Comparison of ENCODE assay signal across 8 cellular contexts in genomic region chr1:30779294-30780071, GRCh38. TPM values are rescaled to one million over a fixed set of nuclear protein-coding genes. Genes with fewer than 3 reads are reported as not detected.
DNase-seq lines count a peak whose midpoint lies in the region; ATAC-seq, FAIRE-seq and TF ChIP-seq lines count a peak whose summit lies in the region.

No MANE protein-coding gene starts in this region.

- no TSS peak for BruUV-seq in OCI-LY7 (replicated peaks; lab: Mats Ljungman, UMichigan)

- no peaks in the 10 kb centered on the region for H4K20me1 ChIP-seq in OCI-LY7 (ENCODE audit: insufficient read depth, low read length)

- POLR2A ChIA-PET in OCI-LY7 (lab: Charles Lee) = interaction anchor here (0.6 to 2.1 kb wide), 11 partner anchors 11 to 169 kb away, joined by 3 to 9 read pairs (median 4); no protein-coding TSS in a partner anchor

- H3K4me1 Mint-ChIP-seq in natural killer cell treated with Interleukin-12 subunit alpha and Interleukin-12 subunit beta and Interleukin-15 and Interleukin-18, amount 100 ng/mL, for 72 hours (ENCODE audit: low read depth in 2 of 2) = peaks cover 0 to 12% of the 10 kb centered on the region in 2 donors

- no peak overlapping the region for H2AFZ ChIP-seq in OCI-LY7 (ENCODE audit: low read length)

- intact Hi-C loops in OCI-LY7 (cut with micrococcal nuclease; ENCODE audit: unreplicated experiment) (loop anchor here (1.0 to 5.0 kb wide), 4 partner anchors 25 to 148 kb away; no protein-coding TSS in a partner anchor), esophagus muscularis mucosa (cut with DNase I) (loop anchor here (1.0 to 10.0 kb wide), 3 partner anchors 60 to 1545 kb away; partner anchors contain the start of genes MECR and PTPRU)

- no peaks in the 10 kb centered on the region for H3K27me3 Mint-ChIP-seq in natural killer cell treated with Interleukin-12 subunit alpha and Interleukin-12 subunit beta and Interleukin-15 and Interleukin-18, amount 100 ng/mL, for 72 hours

- no peak overlapping the region for H3K27ac Mint-ChIP-seq in natural killer cell treated with Interleukin-12 subunit alpha and Interleukin-12 subunit beta and Interleukin-15 and Interleukin-18, amount 100 ng/mL, for 72 hours

- no peak for TF ChIP-seq EP300 in esophagus muscularis mucosa (IDR thresholded peaks at IDR 0.05)

- H3K9me2 ChIP-seq in OCI-LY7 (ENCODE audit: insufficient read depth, low read length) = no peaks in the 10 kb centered on the region

- no peaks in the 10 kb centered on the region for H3K79me2 ChIP-seq in OCI-LY7 (ENCODE audit: insufficient read depth, low read depth, low read length)

- TF ChIP-seq POLR2A in GM12891 (IDR thresholded peaks at IDR 0.05; ENCODE audit: low read depth, low read length) = no peak
- TF ChIP-seq POLR2A in esophagus muscularis mucosa (IDR thresholded peaks at IDR 0.05; ENCODE audit: low read depth) = no peak

- H3K9me3 ChIP-seq in OCI-LY7 (ENCODE audit: low read length) = no peaks in the 10 kb centered on the region
- no peaks in the 10 kb centered on the region for H3K9me3 ChIP-seq in esophagus muscularis mucosa

- no peak overlapping the region for H3K4me3 ChIP-seq in OCI-LY7 (ENCODE audit: low read depth, low read length, poor library complexity, severe bottlenecking)
- no peak overlapping the region for H3K4me3 ChIP-seq in esophagus muscularis mucosa

- H3K4me2 ChIP-seq in OCI-LY7 (ENCODE audit: low read length) = 0 out of 2 replicates have a peak overlapping the region, but pooled peaks have one; percentile 12

- WGBS in esophagus muscularis mucosa = 34% methylated on average over 8 of the region's 12 CpGs

- DNase-seq in 8988T (peak; percentile 63), GM12891 (ENCODE audit: insufficient read length, low spot score) (peak; percentile 82), HPDE6-E6E7 (ENCODE audit: extremely low spot score) (peak; percentile 64), OCI-LY7 (ENCODE audit: low spot score) (peak; percentile 86), activated T-cell treated with anti-CD3 and anti-CD28 coated beads for 4 hours (peak; percentile 95), esophagus muscularis mucosa (ENCODE audit: extremely low spot score) (peak; percentile 97)
- peak; percentile 89 for DNase-seq in natural killer cell treated with Interleukin-12 subunit alpha and Interleukin-12 subunit beta and Interleukin-15 and Interleukin-18, amount 100 ng/mL, for 72 hours (ENCODE audit: low spot score)
- DNase-seq in stimulated activated naive CD4-positive, alpha-beta T cell treated with Interleukin-2 at 50 U/mL for 16 hours (lab: John Stamatoyannopoulos, UW) = peak; percentile 85

- peak; percentile 82 for FAIRE-seq in GM12891 (lab: Jason Lieb, UNC)

- H3K27ac ChIP-seq in OCI-LY7 (ENCODE audit: low read depth, low read length, poor library complexity, severe bottlenecking) (no peak overlapping the region), esophagus muscularis mucosa (replicated peaks in 1 of 4) (no peak overlapping the region)

- CTCF ChIA-PET in OCI-LY7 (lab: Charles Lee; ENCODE audit: unreplicated experiment) = interaction anchor here (0.6 to 2.9 kb wide), 8 partner anchors 18 to 106 kb away, joined by 3 to 61 read pairs (median 4); partner anchors contain the start of gene LAPTM5

- H3K4me1 ChIP-seq in OCI-LY7 (ENCODE audit: insufficient read depth, low read length, poor library complexity, severe bottlenecking) = peaks cover 12% of the 10 kb centered on the region
- H3K4me1 ChIP-seq in esophagus muscularis mucosa = peaks cover 6 to 22% (median 11%) of the 10 kb centered on the region in 4 donors

- ATAC-seq in natural killer cell treated with Interleukin-12 subunit alpha and Interleukin-12 subunit beta and Interleukin-15 and Interleukin-18, amount 100 ng/mL, for 72 hours = peak; percentile 80

- no peak overlapping the region for H3K4me3 Mint-ChIP-seq in natural killer cell treated with Interleukin-12 subunit alpha and Interleukin-12 subunit beta and Interleukin-15 and Interleukin-18, amount 100 ng/mL, for 72 hours

- H3K9me3 Mint-ChIP-seq in natural killer cell treated with Interleukin-12 subunit alpha and Interleukin-12 subunit beta and Interleukin-15 and Interleukin-18, amount 100 ng/mL, for 72 hours = no peaks in the 10 kb centered on the region

- TF ChIP-seq CTCF in OCI-LY7 (conservative IDR thresholded peaks at IDR 0.05; ENCODE audit: low read length) = peak; percentile 97
- TF ChIP-seq CTCF in esophagus muscularis mucosa (IDR thresholded peaks at IDR 0.05) = peak; percentile 96 to 100 (median 97)

- no peaks in the 10 kb centered on the region for H3K36me3 ChIP-seq in OCI-LY7 (ENCODE audit: insufficient read depth, low read length)
- H3K36me3 ChIP-seq in esophagus muscularis mucosa = no peaks in the 10 kb centered on the region

- H3K27me3 ChIP-seq in esophagus muscularis mucosa = peaks cover 0 to 8% (median 0%) of the 10 kb centered on the region in 4 donors

- no peaks in the 10 kb centered on the region for H3K36me3 Mint-ChIP-seq in natural killer cell treated with Interleukin-12 subunit alpha and Interleukin-12 subunit beta and Interleukin-15 and Interleukin-18, amount 100 ng/mL, for 72 hours

TF ChIP-seq in GM12891, 5 proteins besides CTCF, POLR2A, EP300 and RAD21:
- no peak for TF ChIP-seq TAF1 (IDR thresholded peaks at IDR 0.05; ENCODE audit: low read depth, low read length)
- no peak for TF ChIP-seq POU2F2 (IDR thresholded peaks at IDR 0.05; ENCODE audit: low read depth, low read length)
- no peak for TF ChIP-seq POLR2AphosphoS5 (IDR thresholded peaks at IDR 0.05; ENCODE audit: low read depth, low read length)
- TF ChIP-seq PAX5 (IDR thresholded peaks at IDR 0.05; ENCODE audit: insufficient read depth, low read length, severe bottlenecking) = no peak
- TF ChIP-seq SPI1 (IDR thresholded peaks at IDR 0.05; ENCODE audit: low read depth, low read length) = no peak

RNA-seq across cellular contexts. Expression of gene LAPTM5, which starts 21.9 kb away (rescaled TPM):
- 479 TPM for polyA plus RNA-seq in GM12891 (2012; ENCODE audit: low read depth, missing spikeins)
- total RNA-seq in OCI-LY7 (2014; rRNA removed; shearing (Covaris generic)) = 91.2 and 113 TPM in 2 replicates
- 137 and 163 TPM in 2 replicates for total RNA-seq in OCI-LY7 (2022)
- total RNA-seq in esophagus muscularis mucosa = 10 to 100 TPM; 32.4 to 83.7 (median 36.3) TPM
- total RNA-seq in natural killer cell treated with Interleukin-12 subunit alpha and Interleukin-12 subunit beta and Interleukin-15 and Interleukin-18, amount 100 ng/mL, for 72 hours = 100 to 1,000 TPM; 150 to 153 TPM

RNA-seq across cellular contexts. Expression of gene MATN1, which starts 56.1 kb away (rescaled TPM):
- polyA plus RNA-seq in GM12891 (2012; ENCODE audit: low read depth, missing spikeins) = 0.65 TPM
- 0.18 and 0.28 TPM in 2 replicates for total RNA-seq in OCI-LY7 (2014; rRNA removed; shearing (Covaris generic))
- total RNA-seq in OCI-LY7 (2022) (0.42 TPM in 1 of 2 replicates, not detected in the other), esophagus muscularis mucosa (not detected)
- 1 to 10 TPM in 1 of 2 donors, under 1 TPM in 1; 0.31 to 1.1 TPM for total RNA-seq in natural killer cell treated with Interleukin-12 subunit alpha and Interleukin-12 subunit beta and Interleukin-15 and Interleukin-18, amount 100 ng/mL, for 72 hours
